In genomic region chr3:197428117-197428761, GRCh38 we compare ENCODE assay signal across 8 cellular contexts.
DNase-seq lines count a peak whose midpoint lies in the region; ATAC-seq, FAIRE-seq and TF ChIP-seq lines count a peak whose summit lies in the region.

No MANE protein-coding gene starts in this region.

- H3K4me3 ChIP-seq in foreskin fibroblast (ENCODE audit: low read depth in 1 of 2, low read length in 2 of 2), result peak overlapping the region in 1 of 2 donors; percentile 12

- ATAC-seq in HG02852 (IDR thresholded peaks at IDR 0.05; ENCODE audit: unreplicated experiment), result no peak

- TF ChIP-seq CTCF in foreskin fibroblast (IDR thresholded peaks at IDR 0.05; ENCODE audit: low read depth, low read length), result no peak

- peak; percentile 68 for TF ChIP-seq POLR2A in H54 (IDR thresholded peaks at IDR 0.05; ENCODE audit: low read depth, low read length)

- FAIRE-seq in H54 (lab: Jason Lieb, UNC), result peak; percentile 96

- DNase-seq in H54 (ENCODE audit: insufficient read length, low spot score) (peak; percentile 84), foreskin fibroblast (peak; percentile 38 to 65), ecto neural progenitor cell (ENCODE audit: low spot score) (no peak), OCI-M2 (lab: John Stamatoyannopoulos, UW; ENCODE audit: unreplicated experiment) (no peak), DMS79 (lab: John Stamatoyannopoulos, UW) (no peak)
- DNase-seq in activated CD8-positive, alpha-beta memory T cell treated with anti-CD3 and anti-CD28 coated beads for 48 hours (ENCODE audit: low read depth in 2 of 3, low spot score in 2 of 3), result peak; percentile 35 to 44 (median 40)
- DNase-seq in stimulated activated CD4-positive, alpha-beta T cell treated with anti-CD3 and anti-CD28 coated beads, Interleukin-1b, Interleukin-23, amount 100 ng/mL, for 48 hours, result peak; percentile 73

Comparison
In these comparisons a context has a peak if more than half of its experiments do, and no peak if none do; other contexts are left out.
1. DNase-seq: peak in H54 (single experiment), activated CD8-positive, alpha-beta memory T cell treated with anti-CD3 and anti-CD28 coated beads for 48 hours (3 of 3), foreskin fibroblast (2 of 2) and stimulated activated CD4-positive, alpha-beta T cell treated with anti-CD3 and anti-CD28 coated beads, Interleukin-1b, Interleukin-23, amount 100 ng/mL, for 48 hours (single experiment); none in ecto neural progenitor cell (single experiment), OCI-M2 (single experiment) and DMS79 (single experiment).